14 cellular contexts compared by ENCODE assay signal in the genomic region with DNA sequence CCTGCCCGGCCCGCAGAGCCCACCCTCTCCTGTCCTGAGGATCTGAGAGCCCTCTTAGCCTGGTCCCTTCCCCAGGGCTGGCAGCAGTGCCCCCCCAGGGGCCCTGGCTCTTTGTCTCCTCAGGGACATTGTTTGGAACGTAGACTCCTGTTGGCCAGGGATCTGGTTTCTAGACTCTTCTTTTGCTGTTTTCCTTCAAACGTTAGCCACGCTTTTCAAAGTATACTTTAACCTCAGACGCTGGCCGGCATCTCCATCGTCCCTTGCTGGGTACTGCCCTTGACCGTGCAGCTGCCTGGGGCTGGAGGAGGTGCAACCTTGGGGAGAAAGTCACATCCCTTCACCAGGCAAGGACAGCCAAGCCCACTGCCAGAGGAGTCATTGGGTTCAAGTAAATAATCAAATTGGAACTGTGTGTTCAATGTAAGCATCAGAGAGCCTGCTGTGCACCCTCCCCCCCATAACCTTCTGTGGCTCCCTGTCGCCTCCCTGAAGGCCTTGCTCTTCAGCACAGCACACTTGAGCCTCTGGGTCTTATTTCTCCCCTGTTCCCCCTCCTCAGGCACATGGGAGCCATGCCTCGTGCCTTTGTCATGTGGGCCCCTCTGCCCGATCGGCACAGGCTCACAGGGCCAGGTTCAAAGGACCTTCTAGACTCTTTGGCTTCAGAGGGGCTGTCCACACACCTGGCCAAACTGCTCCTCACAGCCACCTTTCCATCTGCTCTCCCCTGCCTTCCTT. TPM values are rescaled to one million over a fixed set of nuclear protein-coding genes. Genes with fewer than 3 reads are reported as not detected.
DNase-seq lines count a peak whose midpoint lies in the region; ATAC-seq and TF ChIP-seq lines count a peak whose summit lies in the region.
"Had no signal": no experiment of that assay in that cellular context is flagged by ENCODE, and none has a peak within 500 bp of the region (broad histone marks: within the 10 kb centered on the region; RNA-seq: fewer than 3 reads in every experiment).

No MANE protein-coding gene starts in this region.

- CTCF ChIA-PET in activated CD8-positive, alpha-beta T cell treated with anti-CD3 and anti-CD28 coated beads for 36 hours (lab: Charles Lee) = interaction anchor here (1.2 to 4.8 kb wide), 2 partner anchors 8 to 118 kb away, joined by 7 to 49 read pairs; no protein-coding TSS in a partner anchor
- CTCF ChIA-PET in activated CD8-positive, alpha-beta T cell treated with anti-CD3 and anti-CD28 coated beads, Interleukin-2, amount 10 ng/mL, durations not matched to agents 7 days and 5 days (lab: Charles Lee) = interaction anchor here (1.4 to 5.2 kb wide), 2 partner anchors 7 to 117 kb away, joined by 4 to 67 read pairs; no protein-coding TSS in a partner anchor
- CTCF ChIA-PET in activated CD4-positive, alpha-beta memory T cell treated with anti-CD3 and anti-CD28 coated beads for 36 hours (lab: Charles Lee) = interaction anchor here (3.3 to 4.9 kb wide), 2 partner anchors 8 to 118 kb away, joined by 20 to 69 read pairs; no protein-coding TSS in a partner anchor

- no peaks in the 10 kb centered on the region for H3K9me3 Mint-ChIP-seq in activated CD8-positive, alpha-beta T cell treated with anti-CD3 and anti-CD28 coated beads for 36 hours
- no peaks in the 10 kb centered on the region for H3K9me3 Mint-ChIP-seq in activated CD8-positive, alpha-beta T cell treated with anti-CD3 and anti-CD28 coated beads, Interleukin-2, amount 10 ng/mL, durations not matched to agents 7 days and 5 days (ENCODE audit: insufficient read depth)
- no peaks in the 10 kb centered on the region for H3K9me3 Mint-ChIP-seq in T-helper 2 cell treated with Interferon-gamma antibody and Interleukin-4, amounts not matched to agents 5 μg/mL and 100 μg/mL, for 36 hours
- H3K9me3 Mint-ChIP-seq in activated CD4-positive, alpha-beta memory T cell treated with anti-CD3 and anti-CD28 coated beads for 36 hours = no peaks in the 10 kb centered on the region
- H3K9me3 Mint-ChIP-seq: nephron progenitor cell had no signal

- no peak for TF ChIP-seq CTCF in activated CD8-positive, alpha-beta T cell treated with anti-CD3 and anti-CD28 coated beads for 36 hours (IDR thresholded peaks at IDR 0.05)
- TF ChIP-seq CTCF in tibial nerve (IDR thresholded peaks at IDR 0.05) = no peak

- H3K27me3 ChIP-seq in mucosa of rectum (ENCODE audit: control insufficient read depth in 2 of 2, insufficient read depth in 2 of 2, low read length in 2 of 2) (no peaks in the 10 kb centered on the region), tibial nerve (no peaks in the 10 kb centered on the region)

- H3K4me3 ChIP-seq in mucosa of rectum (ENCODE audit: low read length in 2 of 2) (no peak overlapping the region), tibial nerve (no peak overlapping the region)

- no peak overlapping the region for H3K27ac Mint-ChIP-seq in activated CD8-positive, alpha-beta T cell treated with anti-CD3 and anti-CD28 coated beads for 36 hours
- no peak overlapping the region for H3K27ac Mint-ChIP-seq in activated CD8-positive, alpha-beta T cell treated with anti-CD3 and anti-CD28 coated beads, Interleukin-2, amount 10 ng/mL, durations not matched to agents 7 days and 5 days
- H3K27ac Mint-ChIP-seq in T-helper 2 cell treated with Interferon-gamma antibody and Interleukin-4, amounts not matched to agents 5 μg/mL and 100 μg/mL, for 36 hours = no peak overlapping the region
- H3K27ac Mint-ChIP-seq in activated CD4-positive, alpha-beta memory T cell treated with anti-CD3 and anti-CD28 coated beads for 36 hours = no peak overlapping the region
- H3K27ac Mint-ChIP-seq: nephron progenitor cell had no signal

- WGBS in tibial nerve, 2 donors = 73 to 78% methylated on average over 11 to 13 of the region's 13 CpGs

- TF ChIP-seq POLR2A in tibial nerve (IDR thresholded peaks at IDR 0.05) = no peak

- H3K27ac ChIP-seq in mucosa of rectum (ENCODE audit: low read depth in 2 of 2, low read length in 2 of 2) (peak overlapping the region; percentile 76 to 84), tibial nerve (peak overlapping the region in 3 of 4 donors; percentile 54 to 83 (median 71))

- no peaks in the 10 kb centered on the region for H3K9me3 ChIP-seq in mucosa of rectum (ENCODE audit: control insufficient read depth in 2 of 2, low read length in 2 of 2)
- H3K9me3 ChIP-seq in tibial nerve = no peaks in the 10 kb centered on the region

- intact Hi-C loops in activated CD8-positive, alpha-beta T cell treated with anti-CD3 and anti-CD28 coated beads for 36 hours (cut with micrococcal nuclease) = no loop called here
- intact Hi-C loops in activated CD4-positive, alpha-beta memory T cell treated with anti-CD3 and anti-CD28 coated beads for 36 hours (cut with micrococcal nuclease) = no loop called here

- no peaks in the 10 kb centered on the region for H3K36me3 Mint-ChIP-seq in activated CD8-positive, alpha-beta T cell treated with anti-CD3 and anti-CD28 coated beads for 36 hours (ENCODE audit: low read depth)
- H3K36me3 Mint-ChIP-seq in activated CD8-positive, alpha-beta T cell treated with anti-CD3 and anti-CD28 coated beads, Interleukin-2, amount 10 ng/mL, durations not matched to agents 7 days and 5 days (ENCODE audit: low read depth) = no peaks in the 10 kb centered on the region
- no peaks in the 10 kb centered on the region for H3K36me3 Mint-ChIP-seq in T-helper 2 cell treated with Interferon-gamma antibody and Interleukin-4, amounts not matched to agents 5 μg/mL and 100 μg/mL, for 36 hours (ENCODE audit: low read depth)
- H3K36me3 Mint-ChIP-seq in activated CD4-positive, alpha-beta memory T cell treated with anti-CD3 and anti-CD28 coated beads for 36 hours = no peaks in the 10 kb centered on the region

- POLR2A ChIA-PET in activated CD8-positive, alpha-beta T cell treated with anti-CD3 and anti-CD28 coated beads for 36 hours (lab: Charles Lee) = no interaction called here
- POLR2A ChIA-PET in activated CD8-positive, alpha-beta T cell treated with anti-CD3 and anti-CD28 coated beads, Interleukin-2, amount 10 ng/mL, durations not matched to agents 7 days and 5 days (lab: Charles Lee) = interaction anchor here (0.9 to 1.1 kb wide), 2 partner anchors 10 to 297 kb away, joined by 3 read pairs; a partner anchor contains a TSS
- POLR2A ChIA-PET in activated CD4-positive, alpha-beta memory T cell treated with anti-CD3 and anti-CD28 coated beads for 36 hours (lab: Charles Lee) = no interaction called here

- H3K9ac ChIP-seq in mucosa of rectum (ENCODE audit: low read depth in 1 of 2, low read length in 2 of 2) = no peak overlapping the region

- no peak for ATAC-seq in activated CD8-positive, alpha-beta T cell treated with anti-CD3 and anti-CD28 coated beads for 36 hours
- ATAC-seq in activated CD8-positive, alpha-beta T cell treated with anti-CD3 and anti-CD28 coated beads, Interleukin-2, amount 10 ng/mL, durations not matched to agents 7 days and 5 days = no peak
- no peak for ATAC-seq in HG03432 (IDR thresholded peaks at IDR 0.05; ENCODE audit: unreplicated experiment)
- ATAC-seq: HCT116 had no signal

- TF ChIP-seq EP300 in tibial nerve (IDR thresholded peaks at IDR 0.05) = no peak

- DNase-seq in activated CD8-positive, alpha-beta T cell treated with anti-CD3 and anti-CD28 coated beads for 36 hours = peak; percentile 2
- DNase-seq in activated CD8-positive, alpha-beta T cell treated with anti-CD3 and anti-CD28 coated beads, Interleukin-2, amount 10 ng/mL, durations not matched to agents 7 days and 5 days = no peak
- DNase-seq in cerebellar cortex (ENCODE audit: low spot score) (peak; percentile 26), tibial nerve (ENCODE audit: low spot score in 2 of 2) (no peak)
- no peak for DNase-seq in T-helper 2 cell treated with Interferon-gamma antibody and Interleukin-4, amounts not matched to agents 5 μg/mL and 100 μg/mL, for 36 hours (ENCODE audit: low spot score)
- DNase-seq in activated CD4-positive, alpha-beta memory T cell treated with anti-CD3 and anti-CD28 coated beads for 36 hours = no peak
- DNase-seq: activated T-cell treated with anti-CD3 and anti-CD28 coated beads, Interleukin-2, amount 50 U/mL, for 48 hours; GDM1; nephron progenitor cell; stimulated activated CD4-positive, alpha-beta T cell treated with anti-CD3 and anti-CD28 coated beads, Interleukin-12 subunit alpha, Interleukin-12 subunit beta, amount 100 ng/mL, for 4 hours had no signal

- H3K36me3 ChIP-seq in mucosa of rectum (ENCODE audit: control insufficient read depth in 2 of 2, insufficient read depth in 2 of 2, low read length in 2 of 2) (no peaks in the 10 kb centered on the region), tibial nerve (no peaks in the 10 kb centered on the region)

- H3K4me1 ChIP-seq in mucosa of rectum (ENCODE audit: control insufficient read depth in 2 of 2, insufficient read depth in 2 of 2, low read length in 2 of 2) (peaks cover 31 to 37% of the 10 kb centered on the region in 2 donors), tibial nerve (peaks cover 0 to 75% (median 40%) of the 10 kb centered on the region in 4 donors)

- no peak overlapping the region for H3K4me3 Mint-ChIP-seq in activated CD8-positive, alpha-beta T cell treated with anti-CD3 and anti-CD28 coated beads for 36 hours
- H3K4me3 Mint-ChIP-seq in activated CD8-positive, alpha-beta T cell treated with anti-CD3 and anti-CD28 coated beads, Interleukin-2, amount 10 ng/mL, durations not matched to agents 7 days and 5 days = no peak overlapping the region
- no peak overlapping the region for H3K4me3 Mint-ChIP-seq in T-helper 2 cell treated with Interferon-gamma antibody and Interleukin-4, amounts not matched to agents 5 μg/mL and 100 μg/mL, for 36 hours
- no peak overlapping the region for H3K4me3 Mint-ChIP-seq in activated CD4-positive, alpha-beta memory T cell treated with anti-CD3 and anti-CD28 coated beads for 36 hours
- H3K4me3 Mint-ChIP-seq: nephron progenitor cell had no signal

- peaks cover 1% of the 10 kb centered on the region for H3K4me1 Mint-ChIP-seq in activated CD8-positive, alpha-beta T cell treated with anti-CD3 and anti-CD28 coated beads for 36 hours (ENCODE audit: low read depth)
- H3K4me1 Mint-ChIP-seq in activated CD8-positive, alpha-beta T cell treated with anti-CD3 and anti-CD28 coated beads, Interleukin-2, amount 10 ng/mL, durations not matched to agents 7 days and 5 days (ENCODE audit: low read depth) = peaks cover 23% of the 10 kb centered on the region
- no peaks in the 10 kb centered on the region for H3K4me1 Mint-ChIP-seq in T-helper 2 cell treated with Interferon-gamma antibody and Interleukin-4, amounts not matched to agents 5 μg/mL and 100 μg/mL, for 36 hours (ENCODE audit: low read depth)
- no peaks in the 10 kb centered on the region for H3K4me1 Mint-ChIP-seq in activated CD4-positive, alpha-beta memory T cell treated with anti-CD3 and anti-CD28 coated beads for 36 hours (ENCODE audit: low read depth)

- peaks cover 2% of the 10 kb centered on the region for H3K27me3 Mint-ChIP-seq in activated CD8-positive, alpha-beta T cell treated with anti-CD3 and anti-CD28 coated beads for 36 hours
- H3K27me3 Mint-ChIP-seq in activated CD8-positive, alpha-beta T cell treated with anti-CD3 and anti-CD28 coated beads, Interleukin-2, amount 10 ng/mL, durations not matched to agents 7 days and 5 days (ENCODE audit: low read depth) = no peaks in the 10 kb centered on the region
- no peaks in the 10 kb centered on the region for H3K27me3 Mint-ChIP-seq in T-helper 2 cell treated with Interferon-gamma antibody and Interleukin-4, amounts not matched to agents 5 μg/mL and 100 μg/mL, for 36 hours (ENCODE audit: low read depth)
- peaks cover 2% of the 10 kb centered on the region for H3K27me3 Mint-ChIP-seq in activated CD4-positive, alpha-beta memory T cell treated with anti-CD3 and anti-CD28 coated beads for 36 hours

RNA-seq across cellular contexts. Expression of a gene that starts 21.8 kb away (rescaled TPM):
- total RNA-seq in activated CD8-positive, alpha-beta T cell treated with anti-CD3 and anti-CD28 coated beads for 36 hours = not detected
- total RNA-seq in activated CD8-positive, alpha-beta T cell treated with anti-CD3 and anti-CD28 coated beads, Interleukin-2, amount 10 ng/mL, durations not matched to agents 7 days and 5 days = not detected
- total RNA-seq in tibial nerve = not detected
- not detected for total RNA-seq in activated CD4-positive, alpha-beta memory T cell treated with anti-CD3 and anti-CD28 coated beads for 36 hours
- total RNA-seq: A673 had no signal

Comparison
In these comparisons a context has a peak if more than half of its experiments do, and no peak if none do; other contexts are left out.
1. DNase-seq: peak in activated CD8-positive, alpha-beta T cell treated with anti-CD3 and anti-CD28 coated beads for 36 hours (single experiment) and cerebellar cortex (single experiment); none in activated CD8-positive, alpha-beta T cell treated with anti-CD3 and anti-CD28 coated beads, Interleukin-2, amount 10 ng/mL, durations not matched to agents 7 days and 5 days (single experiment), tibial nerve (0 of 2), T-helper 2 cell treated with Interferon-gamma antibody and Interleukin-4, amounts not matched to agents 5 μg/mL and 100 μg/mL, for 36 hours (single experiment) and activated CD4-positive, alpha-beta memory T cell treated with anti-CD3 and anti-CD28 coated beads for 36 hours (single experiment).